ENCODE assay signal across 1 cellular context in genomic region chr20:10647909-10648308, GRCh38.
TF ChIP-seq lines count a peak whose summit lies in the region.

No MANE protein-coding gene starts in this region.

TF ChIP-seq in IMR-90, 13 proteins besides CTCF, POLR2A, EP300 and RAD21:
- TF ChIP-seq FOS (IDR thresholded peaks at IDR 0.05; ENCODE audit: low read depth, low read length) = no peak
- no peak for TF ChIP-seq MAZ (IDR thresholded peaks at IDR 0.05; ENCODE audit: borderline replicate concordance, low read depth, low read length)
- no peak for TF ChIP-seq RCOR1 (IDR thresholded peaks at IDR 0.05; ENCODE audit: insufficient replicate concordance, low read length)
- TF ChIP-seq SMC3 (IDR thresholded peaks at IDR 0.05; ENCODE audit: low read depth, low read length) = no peak
- TF ChIP-seq RFX5 (IDR thresholded peaks at IDR 0.05; ENCODE audit: low read depth, low read length) = no peak
- no peak for TF ChIP-seq MXI1 (IDR thresholded peaks at IDR 0.05; ENCODE audit: borderline replicate concordance, low read depth, low read length)
- no peak for TF ChIP-seq CHD1 (IDR thresholded peaks at IDR 0.05; ENCODE audit: low read depth, low read length)
